ENCODE assay signal across 1 cellular context in genomic region chr7:94301024-94301588, GRCh38.
TF ChIP-seq lines count a peak whose summit lies in the region.

No MANE protein-coding gene starts in this region.

TF ChIP-seq in HCT116, 20 proteins besides CTCF, POLR2A, EP300 and RAD21 (continued from another document):
- no peak for TF ChIP-seq TCF7L2 (IDR thresholded peaks at IDR 0.05; ENCODE audit: borderline replicate concordance, extremely low read depth, insufficient read depth, insufficient read length)
- no peak for TF ChIP-seq ATF3 (IDR thresholded peaks at IDR 0.05)
- peak; percentile 86 for TF ChIP-seq JUND (IDR thresholded peaks at IDR 0.05)
- peak; percentile 84 for TF ChIP-seq FOSL1 (IDR thresholded peaks at IDR 0.05; ENCODE audit: low read depth)
- TF ChIP-seq EZH2phosphoT487 (IDR thresholded peaks at IDR 0.05; ENCODE audit: borderline replicate concordance), result no peak
